In the genomic region with DNA sequence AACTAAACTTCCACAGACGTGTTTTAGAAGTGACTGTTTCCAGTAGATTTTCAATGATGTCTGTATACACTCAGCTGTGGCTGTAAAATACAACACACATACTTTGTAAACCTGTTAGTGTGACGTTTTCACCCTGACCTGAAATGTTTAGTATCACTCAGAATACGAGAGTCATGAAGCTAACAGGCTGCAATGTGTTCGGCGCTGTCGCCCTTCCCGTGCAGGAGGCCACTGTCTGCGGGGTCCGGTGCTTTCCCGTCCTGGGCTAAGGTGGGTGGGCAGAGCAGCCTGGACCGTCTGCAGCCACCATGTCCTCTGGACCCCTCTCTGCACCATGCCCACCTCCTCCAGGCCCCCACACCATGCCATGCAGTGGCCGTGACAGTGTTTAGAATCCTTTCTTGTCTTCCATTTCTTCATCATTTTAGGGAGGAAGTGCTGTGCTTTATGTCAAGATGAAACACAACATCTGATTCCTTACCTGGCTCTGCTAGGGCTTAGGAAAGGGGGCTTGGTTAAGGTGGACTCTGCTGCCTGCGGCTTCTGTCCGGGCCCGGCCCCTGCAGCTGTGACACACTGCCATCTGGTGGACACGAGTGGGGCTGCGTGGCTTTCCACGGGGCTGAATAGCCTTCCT, we compare ENCODE assay signal across 8 cellular contexts. TPM values are rescaled to one million over a fixed set of nuclear protein-coding genes. Genes with fewer than 3 reads are reported as not detected.
A peak's percentile ranks its signal among the peaks of the same experiment; 100 is the strongest.
DNase-seq lines count a peak whose midpoint lies in the region; ATAC-seq, FAIRE-seq and TF ChIP-seq lines count a peak whose summit lies in the region.

No MANE protein-coding gene starts in this region.

- H3K4me1 ChIP-seq in OCI-LY3 (ENCODE audit: low read length), result peaks cover 2% of the 10 kb centered on the region; the same call in 1 of the 2 replicates

- H4K20me1 ChIP-seq in OCI-LY3 (ENCODE audit: insufficient read depth, low read length), result peaks cover 2% of the 10 kb centered on the region; the same call in 1 of the 2 replicates

- H3K27ac ChIP-seq in OCI-LY3 (ENCODE audit: low read length), result no peak overlapping the region

- peaks cover 3% of the 10 kb centered on the region; the same call in 1 of the 2 replicates for H3K27me3 Mint-ChIP-seq in HFFc6 (ENCODE audit: insufficient read depth)
- no peaks in the 10 kb centered on the region for H3K27me3 Mint-ChIP-seq in natural killer cell treated with Interleukin-12 subunit alpha and Interleukin-12 subunit beta and Interleukin-15 and Interleukin-18, amount 100 ng/mL, for 72 hours

- H3K79me2 ChIP-seq in OCI-LY3 (ENCODE audit: low read length), result no peaks in the 10 kb centered on the region

- peak overlapping the region; percentile 76 for H3K27ac Mint-ChIP-seq in HFFc6
- peak overlapping the region; percentile 36 to 76 for H3K27ac Mint-ChIP-seq in natural killer cell treated with Interleukin-12 subunit alpha and Interleukin-12 subunit beta and Interleukin-15 and Interleukin-18, amount 100 ng/mL, for 72 hours

- H2AFZ ChIP-seq in OCI-LY3 (ENCODE audit: low read depth, low read length), result no peak overlapping the region

- TF ChIP-seq CTCF in D721Med (IDR thresholded peaks at IDR 0.05; ENCODE audit: insufficient read depth, missing control alignments), result peak; percentile 96
- peak; percentile 98 for TF ChIP-seq CTCF in HFFc6 (IDR thresholded peaks at IDR 0.05)
- TF ChIP-seq CTCF in OCI-LY3 (IDR thresholded peaks at IDR 0.05; ENCODE audit: low read depth, low read length), result peak; percentile 89

- H3K36me3 Mint-ChIP-seq in HFFc6 (ENCODE audit: low read depth), result peaks cover 7% of the 10 kb centered on the region
- H3K36me3 Mint-ChIP-seq in natural killer cell treated with Interleukin-12 subunit alpha and Interleukin-12 subunit beta and Interleukin-15 and Interleukin-18, amount 100 ng/mL, for 72 hours, result peaks cover 10% of the 10 kb centered on the region

- H3K9me3 ChIP-seq in OCI-LY3 (ENCODE audit: insufficient read depth, low read length), result no peaks in the 10 kb centered on the region

- no peak for TF ChIP-seq POLR2A in erythroblast (IDR thresholded peaks at IDR 0.05; ENCODE audit: low read length)

- peak; percentile 83 to 88 for ATAC-seq in natural killer cell treated with Interleukin-12 subunit alpha and Interleukin-12 subunit beta and Interleukin-15 and Interleukin-18, amount 100 ng/mL, for 72 hours
- no peak for ATAC-seq in GM19351 (IDR thresholded peaks at IDR 0.05; ENCODE audit: unreplicated experiment)

- peaks cover 26% of the 10 kb centered on the region for H3K4me1 Mint-ChIP-seq in HFFc6 (ENCODE audit: low read depth)
- H3K4me1 Mint-ChIP-seq in natural killer cell treated with Interleukin-12 subunit alpha and Interleukin-12 subunit beta and Interleukin-15 and Interleukin-18, amount 100 ng/mL, for 72 hours (ENCODE audit: low read depth in 2 of 2), result peaks cover 31% of the 10 kb centered on the region in 2 donors

- no peak overlapping the region for H3K4me3 Mint-ChIP-seq in HFFc6
- no peak overlapping the region for H3K4me3 Mint-ChIP-seq in natural killer cell treated with Interleukin-12 subunit alpha and Interleukin-12 subunit beta and Interleukin-15 and Interleukin-18, amount 100 ng/mL, for 72 hours

- peaks cover 11% of the 10 kb centered on the region for H3K36me3 ChIP-seq in OCI-LY3 (replicated peaks; ENCODE audit: low read depth, low read length)

- H3K4me2 ChIP-seq in OCI-LY3 (ENCODE audit: low read length), result no peak overlapping the region

- DNase-seq in D721Med (ENCODE audit: insufficient read length, low spot score), result peak; percentile 79
- DNase-seq in HFFc6, result peak; percentile 43
- peak; percentile 87 for DNase-seq in activated T-cell treated with anti-CD3 and anti-CD28 coated beads, Interleukin-2, amount 50 U/mL, for 1 hour
- DNase-seq in erythroblast (lab: John Stamatoyannopoulos, UW), result peak; percentile 59 to 84
- peak; percentile 73 for DNase-seq in natural killer cell treated with Interleukin-12 subunit alpha and Interleukin-12 subunit beta and Interleukin-15 and Interleukin-18, amount 100 ng/mL, for 72 hours (ENCODE audit: low spot score)
- peak; percentile 39 to 81 (median 71) for DNase-seq in stimulated activated naive CD4-positive, alpha-beta T cell (lab: John Stamatoyannopoulos, UW)

- H3K4me3 ChIP-seq in OCI-LY3 (ENCODE audit: low read length), result no peak overlapping the region

- no peak overlapping the region for H3K9ac ChIP-seq in OCI-LY3 (ENCODE audit: low read length)

- no peaks in the 10 kb centered on the region for H3K9me3 Mint-ChIP-seq in HFFc6
- no peaks in the 10 kb centered on the region for H3K9me3 Mint-ChIP-seq in natural killer cell treated with Interleukin-12 subunit alpha and Interleukin-12 subunit beta and Interleukin-15 and Interleukin-18, amount 100 ng/mL, for 72 hours

- no peaks in the 10 kb centered on the region for H3K27me3 ChIP-seq in OCI-LY3 (ENCODE audit: low read depth, low read length)

- no peak for FAIRE-seq in D721Med (lab: Jason Lieb, UNC)

RNA-seq across cellular contexts. Expression of a gene that starts 53.8 kb away (rescaled TPM):
- total RNA-seq in HFFc6 (2021; fragmentation: NEBNext Ultra II Directional; extraction: Animal tissue kit (Norgen Biotek cat#: 25700)), result under 1 TPM in 5 of 6 experiments, not detected in 1; 0.07 to 0.10 (median 0.09) TPM
- total RNA-seq in natural killer cell treated with Interleukin-12 subunit alpha and Interleukin-12 subunit beta and Interleukin-15 and Interleukin-18, amount 100 ng/mL, for 72 hours, result 1 to 10 TPM in 1 of 2 donors, under 1 TPM in 1; 0.45 to 3.2 TPM
